In genomic region chr10:25766687-25767221, GRCh38 we compare ENCODE assay signal across 1 cellular context.
TF ChIP-seq lines count a peak whose summit lies in the region.

No MANE protein-coding gene starts in this region.

TF ChIP-seq in GM23338, 12 proteins besides CTCF, POLR2A, EP300 and RAD21:
- no peak for TF ChIP-seq ZNF462 (CRISPR knock-in tag; IDR thresholded peaks at IDR 0.05)
- peak; percentile 93 for TF ChIP-seq NANOG (IDR thresholded peaks at IDR 0.05; ENCODE audit: borderline replicate concordance)
- TF ChIP-seq POLR2AphosphoS5 (IDR thresholded peaks at IDR 0.05; ENCODE audit: low read depth): no peak
TF ChIP-seq in GM23338: peak in this region for 1.
